Comparison of ENCODE assay signal across 1 cellular context in the genomic region with DNA sequence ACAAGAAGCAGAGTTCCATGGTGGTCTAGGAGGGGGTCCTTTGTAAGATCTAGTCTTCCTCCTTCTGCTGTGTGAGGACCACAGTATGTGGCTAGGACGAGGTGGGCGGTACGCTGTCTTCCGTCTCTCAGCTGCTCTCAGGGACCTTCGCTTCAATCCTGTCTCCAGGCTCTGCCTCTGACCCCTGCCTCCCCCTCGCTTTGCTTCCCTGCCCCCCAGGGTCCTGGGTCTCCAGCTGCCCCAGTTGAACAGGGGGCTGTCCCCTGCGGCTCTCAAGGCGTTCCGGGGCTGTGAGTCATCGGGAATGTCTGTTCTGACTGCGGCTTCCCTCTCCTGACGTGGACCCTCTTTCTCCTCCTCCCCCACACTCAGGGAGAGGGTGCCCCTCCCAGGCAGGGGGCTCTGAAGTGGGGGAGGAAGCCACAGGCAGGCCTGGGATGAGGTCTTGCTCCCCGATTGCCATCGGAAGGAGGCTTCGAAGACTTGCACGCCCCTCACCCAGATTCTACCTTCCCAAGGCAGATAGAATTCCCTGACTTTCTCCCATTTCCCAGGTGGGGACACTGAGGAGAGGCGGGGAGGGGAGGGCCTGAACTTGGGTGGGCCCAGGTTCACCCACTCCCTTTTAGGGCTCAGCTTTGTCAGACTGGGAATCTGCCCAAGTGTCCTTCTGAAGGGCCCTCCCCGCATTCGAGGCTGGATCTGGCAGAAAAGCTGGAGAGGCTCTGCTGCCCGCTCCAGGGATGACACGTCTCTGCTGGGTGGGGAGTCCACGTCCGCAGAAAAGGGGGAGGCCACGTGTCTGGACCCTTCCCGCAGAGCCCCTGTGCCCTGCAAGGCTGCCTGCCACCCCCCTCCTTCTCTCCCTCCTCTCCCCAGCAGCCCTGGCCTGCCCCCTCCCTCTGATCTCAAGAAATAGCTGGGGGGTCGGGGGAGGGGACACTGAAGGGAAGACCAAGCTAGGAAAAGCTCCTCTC.
A peak's percentile ranks its signal among the peaks of the same experiment; 100 is the strongest.
TF ChIP-seq lines count a peak whose summit lies in the region.

No MANE protein-coding gene starts in this region.

TF ChIP-seq in HepG2, 621 proteins besides CTCF, POLR2A, EP300 and RAD21 (continued from another document):
- TF ChIP-seq ZNF484 (CRISPR knock-in tag; IDR thresholded peaks at IDR 0.05; ENCODE audit: borderline replicate concordance, low read depth) (no peak), ZZZ3 (CRISPR knock-in tag; IDR thresholded peaks at IDR 0.05; ENCODE audit: borderline replicate concordance) (0 out of 2 replicates have a peak, but pooled peaks have one; percentile 33), NRL (CRISPR knock-in tag; IDR thresholded peaks at IDR 0.05; ENCODE audit: borderline replicate concordance) (0 out of 2 replicates have a peak, but pooled peaks have one; percentile 6), ZNF317 (CRISPR knock-in tag; IDR thresholded peaks at IDR 0.05) (no peak), CREB1 (IDR thresholded peaks at IDR 0.05) (peak; percentile 37; the same call in 1 of the 2 replicates), CREB1 (CRISPR knock-in tag; IDR thresholded peaks at IDR 0.05) (no peak), ZBTB3 (CRISPR knock-in tag; IDR thresholded peaks at IDR 0.05; ENCODE audit: borderline replicate concordance, low read depth) (0 out of 2 replicates have a peak, but pooled peaks have one; percentile 31), TEAD3 (CRISPR knock-in tag; optimal IDR thresholded peaks at IDR 0.05; ENCODE audit: borderline replicate concordance) (peak; percentile 64), XRCC5 (optimal IDR thresholded peaks at IDR 0.05; ENCODE audit: low read length) (peak; percentile 36), GATAD2A (CRISPR knock-in tag; IDR thresholded peaks at IDR 0.05) (0 out of 2 replicates have a peak, but pooled peaks have one; percentile 19), DPF2 (CRISPR knock-in tag; IDR thresholded peaks at IDR 0.05; ENCODE audit: borderline replicate concordance, low read depth) (peak; percentile 39; the same call in 1 of the 2 replicates), KLF15 (CRISPR knock-in tag; IDR thresholded peaks at IDR 0.05; ENCODE audit: borderline replicate concordance) (no peak)
- TF ChIP-seq, protein P1, sequence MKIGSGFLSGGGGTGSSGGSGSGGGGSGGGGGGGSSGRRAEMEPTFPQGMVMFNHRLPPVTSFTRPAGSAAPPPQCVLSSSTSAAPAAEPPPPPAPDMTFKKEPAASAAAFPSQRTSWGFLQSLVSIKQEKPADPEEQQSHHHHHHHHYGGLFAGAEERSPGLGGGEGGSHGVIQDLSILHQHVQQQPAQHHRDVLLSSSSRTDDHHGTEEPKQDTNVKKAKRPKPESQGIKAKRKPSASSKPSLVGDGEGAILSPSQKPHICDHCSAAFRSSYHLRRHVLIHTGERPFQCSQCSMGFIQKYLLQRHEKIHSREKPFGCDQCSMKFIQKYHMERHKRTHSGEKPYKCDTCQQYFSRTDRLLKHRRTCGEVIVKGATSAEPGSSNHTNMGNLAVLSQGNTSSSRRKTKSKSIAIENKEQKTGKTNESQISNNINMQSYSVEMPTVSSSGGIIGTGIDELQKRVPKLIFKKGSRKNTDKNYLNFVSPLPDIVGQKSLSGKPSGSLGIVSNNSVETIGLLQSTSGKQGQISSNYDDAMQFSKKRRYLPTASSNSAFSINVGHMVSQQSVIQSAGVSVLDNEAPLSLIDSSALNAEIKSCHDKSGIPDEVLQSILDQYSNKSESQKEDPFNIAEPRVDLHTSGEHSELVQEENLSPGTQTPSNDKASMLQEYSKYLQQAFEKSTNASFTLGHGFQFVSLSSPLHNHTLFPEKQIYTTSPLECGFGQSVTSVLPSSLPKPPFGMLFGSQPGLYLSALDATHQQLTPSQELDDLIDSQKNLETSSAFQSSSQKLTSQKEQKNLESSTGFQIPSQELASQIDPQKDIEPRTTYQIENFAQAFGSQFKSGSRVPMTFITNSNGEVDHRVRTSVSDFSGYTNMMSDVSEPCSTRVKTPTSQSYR (CRISPR knock-in tag; IDR thresholded peaks at IDR 0.05; ENCODE audit: borderline replicate concordance): peak; percentile 61; the same call in 1 of the 2 replicates
TF ChIP-seq in HepG2: peak in this region for 43.
